In the genomic region with DNA sequence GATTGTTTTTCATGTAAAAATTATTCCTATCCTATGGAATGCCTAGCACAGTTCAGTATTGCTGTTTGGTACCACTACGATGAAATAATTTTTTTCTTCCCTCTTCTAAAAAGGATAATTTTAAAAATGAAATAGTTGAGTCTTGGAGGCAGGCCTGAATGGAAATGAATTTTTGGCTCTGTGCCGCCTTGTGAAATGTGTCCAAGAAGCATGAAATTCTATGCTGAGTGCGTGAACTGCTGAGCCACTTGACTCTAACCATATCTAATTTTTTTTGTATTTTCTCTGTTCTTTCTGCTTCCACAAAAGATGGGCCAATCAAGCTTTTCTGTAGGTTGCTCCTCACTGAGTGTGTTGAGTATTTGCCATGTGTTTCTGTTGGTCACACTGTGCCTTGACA, we compare ENCODE assay signal across 15 cellular contexts.
A peak's percentile ranks its signal among the peaks of the same experiment; 100 is the strongest.
DNase-seq lines count a peak whose midpoint lies in the region; ATAC-seq and TF ChIP-seq lines count a peak whose summit lies in the region.
"Had no signal": no experiment of that assay in that cellular context is flagged by ENCODE, and none has a peak within 500 bp of the region (broad histone marks: within the 10 kb centered on the region; RNA-seq: fewer than 3 reads in every experiment).

No MANE protein-coding gene starts in this region.

- no peak overlapping the region for H3K4me3 ChIP-seq in astrocyte of the cerebellum (ENCODE audit: low read depth, low read length)
- no peak overlapping the region for H3K4me3 ChIP-seq in dorsolateral prefrontal cortex
- H3K4me3 ChIP-seq: HAP-1 had no signal

- no peak for ATAC-seq in sciatic nerve
- ATAC-seq: CD8-positive, alpha-beta T cell had no signal

- H3K27ac ChIP-seq in dorsolateral prefrontal cortex, result peak overlapping the region in 56 of 59 donors; percentile 6 to 90 (median 76)
- H3K27ac ChIP-seq: C4-2B had no signal

- no peak overlapping the region for H3K4me3 Mint-ChIP-seq in nephron progenitor cell
- H3K4me3 Mint-ChIP-seq: B cell; CD8-positive, alpha-beta T cell had no signal

- no peaks in the 10 kb centered on the region for H3K27me3 Mint-ChIP-seq in nephron progenitor cell (ENCODE audit: low read depth, poor library complexity)
- H3K27me3 Mint-ChIP-seq: B cell had no signal

- H3K4me1 Mint-ChIP-seq in nephron progenitor cell, result peaks cover 12% of the 10 kb centered on the region
- H3K4me1 Mint-ChIP-seq: B cell had no signal

- in situ Hi-C loops in G401 (cut with HindIII; ENCODE audit: low sequenced_read_pairs) (no loop called here), astrocyte of the cerebellum (cut with HindIII; ENCODE audit: low sequenced_read_pairs) (loop anchor here (25.0 kb wide), 1 partner anchor 435 kb away; a partner anchor contains a TSS)

- intact Hi-C loops in dorsolateral prefrontal cortex (cut with DNase I), result loop anchor here (5.0 to 10.0 kb wide), 5 partner anchors 35 to 587 kb away; no protein-coding TSS in a partner anchor
- intact Hi-C loops in sciatic nerve (cut with DNase I), result no loop called here

- TF ChIP-seq CTCF in astrocyte of the cerebellum (IDR thresholded peaks at IDR 0.05; ENCODE audit: low read depth, low read length, missing control alignments), result no peak
- no peak for TF ChIP-seq CTCF in dorsolateral prefrontal cortex (IDR thresholded peaks at IDR 0.05 in 54 of 56, conservative IDR thresholded peaks at IDR 0.05 in 2 of 56; ENCODE audit: low read depth in 1 of 56, partially characterized antibody in 56 of 56)
- no peak for TF ChIP-seq CTCF in nephron progenitor cell (IDR thresholded peaks at IDR 0.05)

- DNase-seq in G401 (ENCODE audit: low spot score), result peak; percentile 52
- peak; percentile 62 for DNase-seq in astrocyte of the cerebellum (ENCODE audit: low read depth)
- DNase-seq in dorsolateral prefrontal cortex, result peak in 1 of 10 donors; percentile 35
- DNase-seq in sciatic nerve (ENCODE audit: low spot score), result peak; percentile 73
- DNase-seq in NCI-H2171 treated with DMSO at 0.1 percent for 48 hours (lab: John Stamatoyannopoulos, UW), result no peak
- no peak for DNase-seq in nephron progenitor cell
- no peak for DNase-seq in NCI-H748 treated with DMSO at 0.1 percent for 48 hours (lab: John Stamatoyannopoulos, UW)
- DNase-seq in NCI-H526 (lab: John Stamatoyannopoulos, UW), result no peak
- DNase-seq: CD8-positive, alpha-beta T cell; COR-L47; DND-41; GF-D8 had no signal

- peaks cover 80% of the 10 kb centered on the region for H3K36me3 Mint-ChIP-seq in nephron progenitor cell (ENCODE audit: low read depth)
- H3K36me3 Mint-ChIP-seq: CD8-positive, alpha-beta T cell had no signal

- H3K27ac Mint-ChIP-seq in nephron progenitor cell, result no peak overlapping the region
- H3K27ac Mint-ChIP-seq: B cell; CD8-positive, alpha-beta T cell had no signal

- no peaks in the 10 kb centered on the region for H3K27me3 ChIP-seq in dorsolateral prefrontal cortex

- H3K9me3 Mint-ChIP-seq in nephron progenitor cell, result no peaks in the 10 kb centered on the region
- H3K9me3 Mint-ChIP-seq: CD8-positive, alpha-beta T cell had no signal

Comparison
In these comparisons a context has a peak if more than half of its experiments do, and no peak if none do; other contexts are left out.
1. DNase-seq: peak in G401 (single experiment), astrocyte of the cerebellum (single experiment) and sciatic nerve (single experiment); none in NCI-H2171 treated with DMSO at 0.1 percent for 48 hours (single experiment), nephron progenitor cell (single experiment), NCI-H748 treated with DMSO at 0.1 percent for 48 hours (single experiment) and NCI-H526 (0 of 2).